In genomic region chr12:46557539-46558373, GRCh38 we compare ENCODE assay signal across 10 cellular contexts.
DNase-seq lines count a peak whose midpoint lies in the region; TF ChIP-seq lines count a peak whose summit lies in the region.
"Had no signal": no experiment of that assay in that cellular context is flagged by ENCODE, and none has a peak within 500 bp of the region (broad histone marks: within the 10 kb centered on the region; RNA-seq: fewer than 3 reads in every experiment).

No MANE protein-coding gene starts in this region.

- no peak overlapping the region for H2AFZ ChIP-seq in mammary epithelial cell (ENCODE audit: low read depth, low read length)

- no TSS peak for BruUV-seq in mammary epithelial cell (replicated peaks; lab: Mats Ljungman, UMichigan)

- H3K79me2 ChIP-seq in mammary epithelial cell (ENCODE audit: insufficient read depth, low read length): no peaks in the 10 kb centered on the region

- TF ChIP-seq CTCF in AG09319 (IDR thresholded peaks at IDR 0.05; ENCODE audit: low read depth, low read length) (no peak), HFFc6 (IDR thresholded peaks at IDR 0.05) (no peak), mammary epithelial cell (conservative IDR thresholded peaks at IDR 0.05 in 1 of 2, IDR thresholded peaks at IDR 0.05 in 1 of 2; ENCODE audit: extremely low read depth in 1 of 2, insufficient read depth in 1 of 2, low read depth in 1 of 2, low read length in 2 of 2) (no peak), nephron (IDR thresholded peaks at IDR 0.05; ENCODE audit: unreplicated experiment in 3 of 3) (no peak)

- no peaks in the 10 kb centered on the region for H3K9me3 ChIP-seq in mammary epithelial cell (replicated peaks; ENCODE audit: insufficient read depth, low read length)
- H3K9me3 ChIP-seq: ovary had no signal

- intact Hi-C loops in mammary epithelial cell (cut with micrococcal nuclease): loop anchor here (2.0 to 5.0 kb wide), 4 partner anchors 103 to 565 kb away; partner anchors contain the start of gene SCAF11

- H3K36me3 ChIP-seq in mammary epithelial cell (ENCODE audit: insufficient read depth, low read length): no peaks in the 10 kb centered on the region
- H3K36me3 ChIP-seq: ovary had no signal

- dilution Hi-C loops in mammary epithelial cell (cut with HindIII; ENCODE audit: low sequenced_read_pairs): no loop called here

- peak overlapping the region; percentile 99 for H3K27ac ChIP-seq in mammary epithelial cell (ENCODE audit: insufficient read depth, low read depth, low read length)

- peak overlapping the region; percentile 55 for H3K4me3 Mint-ChIP-seq in HFFc6
- peak overlapping the region in 1 of 3 experiments; percentile 27 for H3K4me3 Mint-ChIP-seq in nephron

- peak overlapping the region; percentile 87 for H3K27ac Mint-ChIP-seq in HFFc6
- peak overlapping the region; percentile 83 to 99 (median 89) for H3K27ac Mint-ChIP-seq in nephron

- no peaks in the 10 kb centered on the region for H3K27me3 ChIP-seq in mammary epithelial cell (ENCODE audit: insufficient read depth, low read length)
- H3K27me3 ChIP-seq: ovary had no signal

- H3K27me3 Mint-ChIP-seq in HFFc6 (ENCODE audit: insufficient read depth): 0 out of 2 replicates have a peak, but pooled peaks cover 3% of the 10 kb centered on the region
- no peaks in the 10 kb centered on the region for H3K27me3 Mint-ChIP-seq in nephron (ENCODE audit: low read depth)

- no peaks in the 10 kb centered on the region for H4K20me1 ChIP-seq in mammary epithelial cell (ENCODE audit: insufficient read depth, low read length)

- H3K4me3 ChIP-seq in mammary epithelial cell (replicated peaks in 1 of 3; ENCODE audit: insufficient read depth in 1 of 3, low read depth in 2 of 3, low read length in 3 of 3): no peak overlapping the region
- H3K4me3 ChIP-seq: ovary had no signal

- H3K4me1 ChIP-seq in mammary epithelial cell (ENCODE audit: insufficient read depth, low read length): peaks cover 83% of the 10 kb centered on the region

- peak overlapping the region; percentile 74 for H3K4me2 ChIP-seq in mammary epithelial cell (ENCODE audit: insufficient read depth, low read depth, low read length)

- H3K9ac ChIP-seq in mammary epithelial cell (ENCODE audit: insufficient read depth, low read length): peak overlapping the region; percentile 56

- H3K4me1 Mint-ChIP-seq in HFFc6 (ENCODE audit: low read depth) (peaks cover 98% of the 10 kb centered on the region), nephron (peaks cover 74% of the 10 kb centered on the region)

- CTCF ChIA-PET in mammary epithelial cell (lab: Charles Lee; ENCODE audit: low non-redundant PET): interaction anchor here (0.6 kb wide), 1 partner anchor 104 kb away, joined by 3 read pairs; no protein-coding TSS in a partner anchor

- peak; percentile 93 for DNase-seq in AG09319 (ENCODE audit: extremely low read depth, low read depth)
- DNase-seq in HFFc6: peak; percentile 53
- peak; percentile 63 for DNase-seq in mammary epithelial cell
- DNase-seq in DMS53 (lab: John Stamatoyannopoulos, UW): no peak
- DNase-seq in NCI-H146 treated with DMSO at 0.1 percent for 48 hours (lab: John Stamatoyannopoulos, UW; ENCODE audit: unreplicated experiment): no peak
- no peak for DNase-seq in occipital lobe (lab: John Stamatoyannopoulos, UW)
- DNase-seq in amniotic stem cell (lab: John Stamatoyannopoulos, UW): no peak
- DNase-seq: NCI-H526 treated with DMSO at 0.1 percent for 48 hours, ovary had no signal

- H3K9me3 Mint-ChIP-seq in HFFc6 (peaks cover 4% of the 10 kb centered on the region; the same call in 1 of the 2 replicates), nephron (no peaks in the 10 kb centered on the region)

- H3K36me3 Mint-ChIP-seq in HFFc6 (ENCODE audit: low read depth) (peaks cover 9% of the 10 kb centered on the region), nephron (ENCODE audit: low read depth) (no peaks in the 10 kb centered on the region)

- 57% methylated on average over 5 of the region's 5 CpGs for WGBS in mammary epithelial cell (ENCODE audit: low coverage, missing lambda C conversion rate)

- in situ Hi-C loops in mammary epithelial cell (cut with MboI; ENCODE audit: low sequenced_read_pairs in 2 of 2): loop anchor here in 1 of 2 donors (25.0 kb wide), 3 partner anchors 170 to 455 kb away; partner anchors contain the start of gene SLC38A1

Comparison
In these comparisons a context has a peak if more than half of its experiments do, and no peak if none do; other contexts are left out.
1. DNase-seq: peak in AG09319 (single experiment), HFFc6 (single experiment) and mammary epithelial cell (single experiment); none in DMS53 (single experiment), NCI-H146 treated with DMSO at 0.1 percent for 48 hours (single experiment), occipital lobe (single experiment) and amniotic stem cell (single experiment).